1 cellular context compared by ENCODE assay signal in the genomic region with DNA sequence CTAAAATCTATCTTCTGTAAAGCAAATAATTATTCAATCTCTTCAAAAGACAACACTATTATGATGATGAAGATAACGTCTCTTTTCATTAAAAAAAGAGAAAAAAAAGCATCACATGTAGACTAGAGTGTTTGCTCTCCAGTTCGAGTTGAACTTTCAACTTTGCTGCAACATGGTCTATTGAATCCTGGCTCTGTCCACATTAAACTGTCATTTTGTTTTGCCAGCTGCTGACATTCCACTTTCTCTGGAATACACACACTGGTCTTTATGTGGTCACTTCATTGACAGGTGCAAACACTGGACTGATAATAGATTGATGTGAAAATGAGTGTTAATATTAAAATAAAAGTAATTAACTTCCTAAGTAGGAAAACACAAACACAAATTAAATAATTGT.
TF ChIP-seq lines count a peak whose summit lies in the region.

No MANE protein-coding gene starts in this region.

TF ChIP-seq in WTC11, 78 proteins besides CTCF, POLR2A, EP300 and RAD21 (continued from another document):
- TF ChIP-seq, protein P1, sequence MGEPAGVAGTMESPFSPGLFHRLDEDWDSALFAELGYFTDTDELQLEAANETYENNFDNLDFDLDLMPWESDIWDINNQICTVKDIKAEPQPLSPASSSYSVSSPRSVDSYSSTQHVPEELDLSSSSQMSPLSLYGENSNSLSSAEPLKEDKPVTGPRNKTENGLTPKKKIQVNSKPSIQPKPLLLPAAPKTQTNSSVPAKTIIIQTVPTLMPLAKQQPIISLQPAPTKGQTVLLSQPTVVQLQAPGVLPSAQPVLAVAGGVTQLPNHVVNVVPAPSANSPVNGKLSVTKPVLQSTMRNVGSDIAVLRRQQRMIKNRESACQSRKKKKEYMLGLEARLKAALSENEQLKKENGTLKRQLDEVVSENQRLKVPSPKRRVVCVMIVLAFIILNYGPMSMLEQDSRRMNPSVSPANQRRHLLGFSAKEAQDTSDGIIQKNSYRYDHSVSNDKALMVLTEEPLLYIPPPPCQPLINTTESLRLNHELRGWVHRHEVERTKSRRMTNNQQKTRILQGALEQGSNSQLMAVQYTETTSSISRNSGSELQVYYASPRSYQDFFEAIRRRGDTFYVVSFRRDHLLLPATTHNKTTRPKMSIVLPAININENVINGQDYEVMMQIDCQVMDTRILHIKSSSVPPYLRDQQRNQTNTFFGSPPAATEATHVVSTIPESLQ (CRISPR knock-in tag; IDR thresholded peaks at IDR 0.05) = no peak
TF ChIP-seq in WTC11: peak in this region for 0.
